ENCODE assay signal across 1 cellular context in genomic region chr2:11692966-11693521, GRCh38.
TF ChIP-seq lines count a peak whose summit lies in the region.

No MANE protein-coding gene starts in this region.

TF ChIP-seq in HepG2, 621 proteins besides CTCF, POLR2A, EP300 and RAD21 (continued from another document and continues in another):
- TF ChIP-seq ATF4 (CRISPR knock-in tag; IDR thresholded peaks at IDR 0.05) (0 out of 4 replicates have a peak, but pooled peaks of 1 of the 2 experiments have one; percentile 31), MED1 (CRISPR knock-in tag; IDR thresholded peaks at IDR 0.05) (0 out of 2 replicates have a peak, but pooled peaks have one; percentile 33), UBTF (CRISPR knock-in tag; IDR thresholded peaks at IDR 0.05) (0 out of 2 replicates have a peak, but pooled peaks have one; percentile 19), POGZ (CRISPR knock-in tag; IDR thresholded peaks at IDR 0.05) (0 out of 2 replicates have a peak, but pooled peaks have one; percentile 9), SP5 (CRISPR knock-in tag; IDR thresholded peaks at IDR 0.05; ENCODE audit: borderline replicate concordance, low read depth) (peak; percentile 89), ZNF816 (CRISPR knock-in tag; IDR thresholded peaks at IDR 0.05; ENCODE audit: borderline replicate concordance) (no peak), RFXANK (CRISPR knock-in tag; IDR thresholded peaks at IDR 0.05) (no peak), HIC2 (CRISPR knock-in tag; IDR thresholded peaks at IDR 0.05; ENCODE audit: low read depth) (no peak), FOXO1 (CRISPR knock-in tag; IDR thresholded peaks at IDR 0.05) (peak; percentile 38; the same call in 1 of the 2 replicates), THRA (CRISPR knock-in tag; IDR thresholded peaks at IDR 0.05; ENCODE audit: borderline replicate concordance) (peak; percentile 26; the same call in 1 of the 2 replicates), FOXA1 (IDR thresholded peaks at IDR 0.05) (no peak), FOXA1 (CRISPR knock-in tag; IDR thresholded peaks at IDR 0.05) (peak; percentile 3; the same call in 1 of the 2 replicates), CHCHD3 (CRISPR knock-in tag; IDR thresholded peaks at IDR 0.05) (no peak), NR2F6 (IDR thresholded peaks at IDR 0.05) (peak; percentile 37), NR2F6 (CRISPR knock-in tag; IDR thresholded peaks at IDR 0.05) (peak; percentile 41; the same call in 1 of the 2 replicates), HNF4A (CRISPR knock-in tag; IDR thresholded peaks at IDR 0.05) (peak; percentile 83), IKZF1 (IDR thresholded peaks at IDR 0.05) (no peak), BCL6 (CRISPR knock-in tag; IDR thresholded peaks at IDR 0.05) (peak; percentile 37; the same call in 1 of the 2 replicates), ZNF556 (CRISPR knock-in tag; IDR thresholded peaks at IDR 0.05; ENCODE audit: borderline replicate concordance) (peak; percentile 59; the same call in 1 of the 2 replicates), REPIN1 (CRISPR knock-in tag; IDR thresholded peaks at IDR 0.05; ENCODE audit: borderline replicate concordance, low read depth) (0 out of 2 replicates have a peak, but pooled peaks have one; percentile 26), TFDP2 (CRISPR knock-in tag; IDR thresholded peaks at IDR 0.05) (peak; percentile 34; the same call in 1 of the 2 replicates), CREM (IDR thresholded peaks at IDR 0.05) (0 out of 2 replicates have a peak, but pooled peaks have one; percentile 14), CREM (CRISPR knock-in tag; IDR thresholded peaks at IDR 0.05) (no peak), SAP130 (CRISPR knock-in tag; IDR thresholded peaks at IDR 0.05; ENCODE audit: low read depth) (peak; percentile 56), ZEB1 (IDR thresholded peaks at IDR 0.05; ENCODE audit: insufficient replicate concordance, low read depth) (peak; percentile 99), SOX6 (IDR thresholded peaks at IDR 0.05) (no peak), SOX6 (CRISPR knock-in tag; IDR thresholded peaks at IDR 0.05) (peak; percentile 66), FOSL2 (CRISPR knock-in tag; IDR thresholded peaks at IDR 0.05) (peak; percentile 42; the same call in 1 of the 2 replicates), ZNF770 (CRISPR knock-in tag; IDR thresholded peaks at IDR 0.05) (no peak; the same call in 1 of the 2 replicates), SMC3 (IDR thresholded peaks at IDR 0.05; ENCODE audit: low read length) (peak; percentile 77), NR3C1 (CRISPR knock-in tag; IDR thresholded peaks at IDR 0.05) (no peak), RNF2 (conservative IDR thresholded peaks at IDR 0.05; ENCODE audit: low read depth) (no peak), MTF1 (CRISPR knock-in tag; IDR thresholded peaks at IDR 0.05) (no peak), HDAC2 (CRISPR knock-in tag; IDR thresholded peaks at IDR 0.05) (0 out of 2 replicates have a peak, but pooled peaks have one; percentile 34), SALL1 (CRISPR knock-in tag; IDR thresholded peaks at IDR 0.05) (peak; percentile 69), SIN3B (IDR thresholded peaks at IDR 0.05; ENCODE audit: low read length) (0 out of 2 replicates have a peak, but pooled peaks have one; percentile 12), PATZ1 (CRISPR knock-in tag; IDR thresholded peaks at IDR 0.05) (0 out of 2 replicates have a peak, but pooled peaks have one; percentile 37), CEBPG (CRISPR knock-in tag; IDR thresholded peaks at IDR 0.05) (0 out of 2 replicates have a peak, but pooled peaks have one; percentile 11), SYNCRIP (IDR thresholded peaks at IDR 0.05; ENCODE audit: insufficient read depth, low read depth, low read length) (no peak), SOX5 (CRISPR knock-in tag; IDR thresholded peaks at IDR 0.05; ENCODE audit: borderline replicate concordance) (0 out of 2 replicates have a peak, but pooled peaks have one; percentile 28), GATAD1 (CRISPR knock-in tag; IDR thresholded peaks at IDR 0.05) (0 out of 2 replicates have a peak, but pooled peaks have one; percentile 28), ZNF362 (CRISPR knock-in tag; IDR thresholded peaks at IDR 0.05; ENCODE audit: borderline replicate concordance) (peak; percentile 96)
- TF ChIP-seq, protein P1, sequence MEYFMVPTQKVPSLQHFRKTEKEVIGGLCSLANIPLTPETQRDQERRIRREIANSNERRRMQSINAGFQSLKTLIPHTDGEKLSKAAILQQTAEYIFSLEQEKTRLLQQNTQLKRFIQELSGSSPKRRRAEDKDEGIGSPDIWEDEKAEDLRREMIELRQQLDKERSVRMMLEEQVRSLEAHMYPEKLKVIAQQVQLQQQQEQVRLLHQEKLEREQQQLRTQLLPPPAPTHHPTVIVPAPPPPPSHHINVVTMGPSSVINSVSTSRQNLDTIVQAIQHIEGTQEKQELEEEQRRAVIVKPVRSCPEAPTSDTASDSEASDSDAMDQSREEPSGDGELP (IDR thresholded peaks at IDR 0.05; ENCODE audit: borderline replicate concordance, low read depth), result peak; percentile 85; the same call in 1 of the 2 replicates
- TF ChIP-seq, protein P2, sequence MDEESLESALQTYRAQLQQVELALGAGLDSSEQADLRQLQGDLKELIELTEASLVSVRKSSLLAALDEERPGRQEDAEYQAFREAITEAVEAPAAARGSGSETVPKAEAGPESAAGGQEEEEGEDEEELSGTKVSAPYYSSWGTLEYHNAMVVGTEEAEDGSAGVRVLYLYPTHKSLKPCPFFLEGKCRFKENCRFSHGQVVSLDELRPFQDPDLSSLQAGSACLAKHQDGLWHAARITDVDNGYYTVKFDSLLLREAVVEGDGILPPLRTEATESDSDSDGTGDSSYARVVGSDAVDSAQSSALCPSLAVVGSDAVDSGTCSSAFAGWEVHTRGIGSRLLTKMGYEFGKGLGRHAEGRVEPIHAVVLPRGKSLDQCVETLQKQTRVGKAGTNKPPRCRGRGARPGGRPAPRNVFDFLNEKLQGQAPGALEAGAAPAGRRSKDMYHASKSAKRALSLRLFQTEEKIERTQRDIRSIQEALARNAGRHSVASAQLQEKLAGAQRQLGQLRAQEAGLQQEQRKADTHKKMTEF (CRISPR knock-in tag; IDR thresholded peaks at IDR 0.05), result peak; percentile 49; the same call in 1 of the 2 replicates
- TF ChIP-seq, protein P3, sequence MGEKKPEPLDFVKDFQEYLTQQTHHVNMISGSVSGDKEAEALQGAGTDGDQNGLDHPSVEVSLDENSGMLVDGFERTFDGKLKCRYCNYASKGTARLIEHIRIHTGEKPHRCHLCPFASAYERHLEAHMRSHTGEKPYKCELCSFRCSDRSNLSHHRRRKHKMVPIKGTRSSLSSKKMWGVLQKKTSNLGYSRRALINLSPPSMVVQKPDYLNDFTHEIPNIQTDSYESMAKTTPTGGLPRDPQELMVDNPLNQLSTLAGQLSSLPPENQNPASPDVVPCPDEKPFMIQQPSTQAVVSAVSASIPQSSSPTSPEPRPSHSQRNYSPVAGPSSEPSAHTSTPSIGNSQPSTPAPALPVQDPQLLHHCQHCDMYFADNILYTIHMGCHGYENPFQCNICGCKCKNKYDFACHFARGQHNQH (CRISPR knock-in tag; IDR thresholded peaks at IDR 0.05), result peak; percentile 55; the same call in 1 of the 2 replicates
